22 cellular contexts compared by ENCODE assay signal in the genomic region with DNA sequence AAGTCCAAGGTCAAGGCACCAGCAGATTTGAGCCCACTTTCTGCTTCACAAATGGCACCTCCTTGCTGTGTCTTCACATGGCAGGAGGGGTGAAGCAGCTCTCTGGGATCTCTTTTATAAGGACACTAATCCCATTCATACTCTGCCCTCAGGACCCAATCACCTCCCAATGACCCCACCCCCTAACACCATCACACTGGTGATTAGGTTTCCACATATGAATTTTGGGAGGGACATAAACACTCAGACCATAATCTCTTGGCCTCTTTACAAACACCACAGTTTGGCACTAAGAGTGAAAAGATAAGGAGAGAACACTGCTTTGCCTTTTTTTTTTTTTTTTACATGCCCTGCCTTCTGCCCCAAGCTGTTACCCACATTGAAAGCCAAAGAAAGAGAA.
"Had no signal": no experiment of that assay in that cellular context is flagged by ENCODE, and none has a peak within 500 bp of the region (broad histone marks: within the 10 kb centered on the region; RNA-seq: fewer than 3 reads in every experiment).

No MANE protein-coding gene starts in this region.

- H3K4me3 ChIP-seq: lower lobe of right lung, stomach, suprapubic skin, tibial nerve had no signal

- ATAC-seq: activated naive CD4-positive, alpha-beta T cell treated with anti-CD3 and anti-CD28 coated beads, Interleukin-2, amount 50 U/mL, for 72 hours; foreskin keratinocyte; lower lobe of right lung; naive thymus-derived CD4-positive, alpha-beta T cell; sciatic nerve; stimulated activated effector memory CD8-positive, alpha-beta T cell treated with anti-CD3 and anti-CD28 coated beads, Interleukin-12 subunit alpha, Interleukin-12 subunit beta, amount 100 ng/mL, for 72 hours had no signal

- H3K36me3 Mint-ChIP-seq: activated naive CD4-positive, alpha-beta T cell treated with anti-CD3 and anti-CD28 coated beads, Interleukin-2, amount 50 U/mL, for 72 hours; naive thymus-derived CD4-positive, alpha-beta T cell; stimulated activated effector memory CD8-positive, alpha-beta T cell treated with anti-CD3 and anti-CD28 coated beads, Interleukin-12 subunit alpha, Interleukin-12 subunit beta, amount 100 ng/mL, for 72 hours had no signal

- H3K4me1 Mint-ChIP-seq: naive thymus-derived CD4-positive, alpha-beta T cell; stimulated activated effector memory CD8-positive, alpha-beta T cell treated with anti-CD3 and anti-CD28 coated beads, Interleukin-12 subunit alpha, Interleukin-12 subunit beta, amount 100 ng/mL, for 72 hours had no signal

- H3K27ac Mint-ChIP-seq: activated naive CD4-positive, alpha-beta T cell treated with anti-CD3 and anti-CD28 coated beads, Interleukin-2, amount 50 U/mL, for 72 hours; naive thymus-derived CD4-positive, alpha-beta T cell; stimulated activated effector memory CD8-positive, alpha-beta T cell treated with anti-CD3 and anti-CD28 coated beads, Interleukin-12 subunit alpha, Interleukin-12 subunit beta, amount 100 ng/mL, for 72 hours had no signal

- H3K36me3 ChIP-seq: lower lobe of right lung, stomach, suprapubic skin, tibial nerve had no signal

- H3K9me3 ChIP-seq: lower lobe of right lung, stomach, suprapubic skin, tibial nerve had no signal

- DNase-seq: activated CD4-positive, alpha-beta T cell treated with anti-CD3 and anti-CD28 coated beads for 1 hour; activated CD4-positive, alpha-beta T cell treated with anti-CD3 and anti-CD28 coated beads, Interleukin-2, amount 50 U/mL, for 1 hour; activated T-cell treated with anti-CD3 and anti-CD28 coated beads, Interleukin-2, amount 50 U/mL, for 1 hour; aorta; dermis blood vessel endothelial cell; effector CD8-positive, alpha-beta T cell; foreskin keratinocyte; lower lobe of right lung; mesendoderm; naive thymus-derived CD4-positive, alpha-beta T cell; occipital lobe; small intestine; stimulated activated CD4-positive, alpha-beta T cell treated with anti-CD3 and anti-CD28 coated beads, Interleukin-2, amount 100 ng/mL, for 24 hours; stomach; T-helper 9 cell had no signal

- H3K27ac ChIP-seq: foreskin keratinocyte, lower lobe of right lung, stomach, suprapubic skin, tibial nerve had no signal

- H3K4me1 ChIP-seq: foreskin keratinocyte, lower lobe of right lung, suprapubic skin had no signal

- H3K9me3 Mint-ChIP-seq: activated naive CD4-positive, alpha-beta T cell treated with anti-CD3 and anti-CD28 coated beads, Interleukin-2, amount 50 U/mL, for 72 hours; stimulated activated effector memory CD8-positive, alpha-beta T cell treated with anti-CD3 and anti-CD28 coated beads, Interleukin-12 subunit alpha, Interleukin-12 subunit beta, amount 100 ng/mL, for 72 hours had no signal

- H3K4me3 Mint-ChIP-seq: brain; naive thymus-derived CD4-positive, alpha-beta T cell; neural crest cell; stimulated activated effector memory CD8-positive, alpha-beta T cell treated with anti-CD3 and anti-CD28 coated beads, Interleukin-12 subunit alpha, Interleukin-12 subunit beta, amount 100 ng/mL, for 72 hours had no signal

- H3K27me3 ChIP-seq: stomach, suprapubic skin, tibial nerve had no signal
